13 cellular contexts compared by ENCODE assay signal in the genomic region with DNA sequence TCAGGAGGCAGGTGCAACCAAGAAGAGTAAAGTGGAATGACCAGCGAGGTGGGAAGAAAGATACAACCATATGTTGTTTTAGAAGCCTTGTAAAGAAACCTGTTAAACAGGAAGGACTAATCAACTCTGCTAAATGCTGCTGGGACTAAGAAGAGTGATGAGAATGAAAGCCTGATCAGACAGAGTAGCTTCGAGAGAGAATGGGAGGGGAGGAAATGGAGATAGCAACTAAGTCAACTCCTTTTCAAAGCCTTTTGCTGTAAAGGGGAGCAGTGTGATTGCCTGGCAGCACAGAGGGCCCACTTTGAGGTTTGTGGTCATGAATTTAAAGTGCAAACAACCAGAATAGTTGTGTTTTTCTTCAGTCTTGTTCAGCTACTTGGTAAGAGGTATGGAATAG. TPM values are rescaled to one million over a fixed set of nuclear protein-coding genes. Genes with fewer than 3 reads are reported as not detected.
A peak's percentile ranks its signal among the peaks of the same experiment; 100 is the strongest.
DNase-seq lines count a peak whose midpoint lies in the region; ATAC-seq, FAIRE-seq and TF ChIP-seq lines count a peak whose summit lies in the region.
"Had no signal": no experiment of that assay in that cellular context is flagged by ENCODE, and none has a peak within 500 bp of the region (broad histone marks: within the 10 kb centered on the region; RNA-seq: fewer than 3 reads in every experiment).

No MANE protein-coding gene starts in this region.

- H3K36me3 Mint-ChIP-seq in T-helper 2 cell treated with Interferon-gamma antibody and Interleukin-4, amounts not matched to agents 5 μg/mL and 100 μg/mL, for 36 hours (ENCODE audit: low read depth), result peaks cover 43% of the 10 kb centered on the region
- H3K36me3 Mint-ChIP-seq in activated T-helper 1 cell treated with anti-CD3 and anti-CD28 coated beads, Interleukin-12 subunit alpha, Interleukin-12 subunit beta, Interleukin-2, Interleukin-4 antibody, amounts not matched to agents 30 ng/mL and 10 ng/mL and 1 ng/mL, durations not matched to agents 14 hours and 24 hours and 36 hours (ENCODE audit: low read depth), result peaks cover 37% of the 10 kb centered on the region
- H3K36me3 Mint-ChIP-seq in natural killer cell treated with Interleukin-12 subunit alpha and Interleukin-12 subunit beta and Interleukin-15 and Interleukin-18, amount 100 ng/mL, for 72 hours, result peaks cover 30% of the 10 kb centered on the region

- WGBS in pancreas, 2 donors, result 49 to 56% methylated on average over 2 of the region's 2 CpGs

- no peak for FAIRE-seq in pancreas (lab: Jason Lieb, UNC)
- FAIRE-seq: G401.6 had no signal

- H3K4me3 Mint-ChIP-seq in T-helper 2 cell treated with Interferon-gamma antibody and Interleukin-4, amounts not matched to agents 5 μg/mL and 100 μg/mL, for 36 hours, result no peak overlapping the region
- no peak overlapping the region for H3K4me3 Mint-ChIP-seq in activated T-helper 1 cell treated with anti-CD3 and anti-CD28 coated beads, Interleukin-12 subunit alpha, Interleukin-12 subunit beta, Interleukin-2, Interleukin-4 antibody, amounts not matched to agents 30 ng/mL and 10 ng/mL and 1 ng/mL, durations not matched to agents 14 hours and 24 hours and 36 hours
- no peak overlapping the region for H3K4me3 Mint-ChIP-seq in natural killer cell treated with Interleukin-12 subunit alpha and Interleukin-12 subunit beta and Interleukin-15 and Interleukin-18, amount 100 ng/mL, for 72 hours
- H3K4me3 Mint-ChIP-seq: T-helper 1 cell treated with Interleukin-12 subunit alpha and Interleukin-12 subunit beta and Interleukin-4 antibody, amounts not matched to agents 30 μg/mL and 1 μg/mL, for 36 hours had no signal

- no peaks in the 10 kb centered on the region for H3K36me3 ChIP-seq in pancreas

- no peak for TF ChIP-seq CTCF in pancreas (IDR thresholded peaks at IDR 0.05)

- ATAC-seq in HG03565 (IDR thresholded peaks at IDR 0.05; ENCODE audit: unreplicated experiment) (peak; percentile 39), pancreas (no peak), HG03097 (IDR thresholded peaks at IDR 0.05; ENCODE audit: low FRiP score, unreplicated experiment) (no peak)
- ATAC-seq in natural killer cell treated with Interleukin-12 subunit alpha and Interleukin-12 subunit beta and Interleukin-15 and Interleukin-18, amount 100 ng/mL, for 72 hours, result peak; percentile 53 to 62

- peak in 3 of 5 experiments; percentile 31 to 93 (median 64) for DNase-seq in T-helper 2 cell
- no peak for DNase-seq in T-helper 2 cell treated with Interferon-gamma antibody and Interleukin-4, amounts not matched to agents 5 μg/mL and 100 μg/mL, for 36 hours (ENCODE audit: low spot score)
- DNase-seq in activated T-helper 1 cell treated with anti-CD3 and anti-CD28 coated beads, Interleukin-12 subunit alpha, Interleukin-12 subunit beta, Interleukin-2, Interleukin-4 antibody, amounts not matched to agents 30 ng/mL and 10 ng/mL and 1 ng/mL, durations not matched to agents 14 hours and 24 hours and 36 hours (ENCODE audit: low spot score), result peak; percentile 48
- DNase-seq in natural killer cell treated with Interleukin-12 subunit alpha and Interleukin-12 subunit beta and Interleukin-15 and Interleukin-18, amount 100 ng/mL, for 72 hours (ENCODE audit: low spot score), result no peak
- no peak for DNase-seq in pancreas
- no peak for DNase-seq in superior temporal gyrus (ENCODE audit: extremely low spot score)
- DNase-seq: amniotic stem cell, upper lobe of left lung had no signal

- no peak overlapping the region for H3K27ac ChIP-seq in pancreas
- H3K27ac ChIP-seq: epithelial cell of prostate had no signal

- H3K4me3 ChIP-seq in pancreas, result no peak overlapping the region
- H3K4me3 ChIP-seq: upper lobe of left lung had no signal

- H3K27me3 ChIP-seq in pancreas, result no peaks in the 10 kb centered on the region
- H3K27me3 ChIP-seq: upper lobe of left lung had no signal

- H3K9me3 ChIP-seq in pancreas, result no peaks in the 10 kb centered on the region
- H3K9me3 ChIP-seq: upper lobe of left lung had no signal

- intact Hi-C loops in activated T-helper 1 cell treated with anti-CD3 and anti-CD28 coated beads, Interleukin-12 subunit alpha, Interleukin-12 subunit beta, Interleukin-2, Interleukin-4 antibody, amounts not matched to agents 30 ng/mL and 10 ng/mL and 1 ng/mL, durations not matched to agents 14 hours and 24 hours and 36 hours (cut with micrococcal nuclease), result loop anchor here (2.0 kb wide), 1 partner anchor 98 kb away; the partner anchor contains the start of gene DPH5
- intact Hi-C loops in pancreas (cut with DNase I), result loop anchor here in 2 of 3 donors (10.0 kb wide), 2 partner anchors 308 to 358 kb away; partner anchors contain the start of gene S1PR1 (in 1 of the 2)

- H3K4me1 Mint-ChIP-seq in T-helper 2 cell treated with Interferon-gamma antibody and Interleukin-4, amounts not matched to agents 5 μg/mL and 100 μg/mL, for 36 hours (ENCODE audit: low read depth), result peaks cover 42% of the 10 kb centered on the region
- peaks cover 47% of the 10 kb centered on the region for H3K4me1 Mint-ChIP-seq in activated T-helper 1 cell treated with anti-CD3 and anti-CD28 coated beads, Interleukin-12 subunit alpha, Interleukin-12 subunit beta, Interleukin-2, Interleukin-4 antibody, amounts not matched to agents 30 ng/mL and 10 ng/mL and 1 ng/mL, durations not matched to agents 14 hours and 24 hours and 36 hours (ENCODE audit: low read depth)
- H3K4me1 Mint-ChIP-seq in natural killer cell treated with Interleukin-12 subunit alpha and Interleukin-12 subunit beta and Interleukin-15 and Interleukin-18, amount 100 ng/mL, for 72 hours (ENCODE audit: low read depth in 2 of 2), result peaks cover 25 to 38% of the 10 kb centered on the region in 2 donors

- H3K9me3 Mint-ChIP-seq in T-helper 2 cell treated with Interferon-gamma antibody and Interleukin-4, amounts not matched to agents 5 μg/mL and 100 μg/mL, for 36 hours, result peaks cover 4% of the 10 kb centered on the region
- H3K9me3 Mint-ChIP-seq in activated T-helper 1 cell treated with anti-CD3 and anti-CD28 coated beads, Interleukin-12 subunit alpha, Interleukin-12 subunit beta, Interleukin-2, Interleukin-4 antibody, amounts not matched to agents 30 ng/mL and 10 ng/mL and 1 ng/mL, durations not matched to agents 14 hours and 24 hours and 36 hours, result peaks cover 4% of the 10 kb centered on the region
- peaks cover 3% of the 10 kb centered on the region for H3K9me3 Mint-ChIP-seq in natural killer cell treated with Interleukin-12 subunit alpha and Interleukin-12 subunit beta and Interleukin-15 and Interleukin-18, amount 100 ng/mL, for 72 hours

- H3K4me1 ChIP-seq in pancreas, result no peaks in the 10 kb centered on the region

- H3K27me3 Mint-ChIP-seq in T-helper 2 cell treated with Interferon-gamma antibody and Interleukin-4, amounts not matched to agents 5 μg/mL and 100 μg/mL, for 36 hours (ENCODE audit: low read depth), result no peaks in the 10 kb centered on the region
- no peaks in the 10 kb centered on the region for H3K27me3 Mint-ChIP-seq in activated T-helper 1 cell treated with anti-CD3 and anti-CD28 coated beads, Interleukin-12 subunit alpha, Interleukin-12 subunit beta, Interleukin-2, Interleukin-4 antibody, amounts not matched to agents 30 ng/mL and 10 ng/mL and 1 ng/mL, durations not matched to agents 14 hours and 24 hours and 36 hours (ENCODE audit: insufficient read depth)
- no peaks in the 10 kb centered on the region for H3K27me3 Mint-ChIP-seq in natural killer cell treated with Interleukin-12 subunit alpha and Interleukin-12 subunit beta and Interleukin-15 and Interleukin-18, amount 100 ng/mL, for 72 hours

- H3K27ac Mint-ChIP-seq in T-helper 2 cell treated with Interferon-gamma antibody and Interleukin-4, amounts not matched to agents 5 μg/mL and 100 μg/mL, for 36 hours, result no peak overlapping the region
- no peak overlapping the region for H3K27ac Mint-ChIP-seq in activated T-helper 1 cell treated with anti-CD3 and anti-CD28 coated beads, Interleukin-12 subunit alpha, Interleukin-12 subunit beta, Interleukin-2, Interleukin-4 antibody, amounts not matched to agents 30 ng/mL and 10 ng/mL and 1 ng/mL, durations not matched to agents 14 hours and 24 hours and 36 hours
- no peak overlapping the region for H3K27ac Mint-ChIP-seq in natural killer cell treated with Interleukin-12 subunit alpha and Interleukin-12 subunit beta and Interleukin-15 and Interleukin-18, amount 100 ng/mL, for 72 hours
- H3K27ac Mint-ChIP-seq: T-helper 1 cell treated with Interleukin-12 subunit alpha and Interleukin-12 subunit beta and Interleukin-4 antibody, amounts not matched to agents 30 μg/mL and 1 μg/mL, for 36 hours had no signal

RNA-seq across cellular contexts. Expression of gene SLC30A7, which starts 31.4 kb away (rescaled TPM):
- total RNA-seq in activated T-helper 1 cell treated with anti-CD3 and anti-CD28 coated beads, Interleukin-12 subunit alpha, Interleukin-12 subunit beta, Interleukin-2, Interleukin-4 antibody, amounts not matched to agents 30 ng/mL and 10 ng/mL and 1 ng/mL, durations not matched to agents 14 hours and 24 hours and 36 hours, result 42.6 and 51.2 TPM in 2 replicates
- 10 to 100 TPM; 54.6 to 66.2 TPM for total RNA-seq in natural killer cell treated with Interleukin-12 subunit alpha and Interleukin-12 subunit beta and Interleukin-15 and Interleukin-18, amount 100 ng/mL, for 72 hours
- 10 to 100 TPM; 10.4 to 21.4 (median 14.4) TPM for total RNA-seq in pancreas
- 1 to 10 TPM; 2.5 to 4.9 TPM for polyA plus RNA-seq in pancreas

RNA-seq across cellular contexts. Expression of gene EXTL2, which starts 32.6 kb away (rescaled TPM):
- total RNA-seq in activated T-helper 1 cell treated with anti-CD3 and anti-CD28 coated beads, Interleukin-12 subunit alpha, Interleukin-12 subunit beta, Interleukin-2, Interleukin-4 antibody, amounts not matched to agents 30 ng/mL and 10 ng/mL and 1 ng/mL, durations not matched to agents 14 hours and 24 hours and 36 hours, result 2.6 and 2.7 TPM in 2 replicates
- total RNA-seq in natural killer cell treated with Interleukin-12 subunit alpha and Interleukin-12 subunit beta and Interleukin-15 and Interleukin-18, amount 100 ng/mL, for 72 hours, result 1 to 10 TPM; 3.2 to 10.0 TPM
- 1 to 10 TPM; 3.6 to 6.9 (median 5.8) TPM for total RNA-seq in pancreas
- polyA plus RNA-seq in pancreas, result 1 to 10 TPM; 6.5 to 8.8 TPM

Comparison
In these comparisons a context has a peak if more than half of its experiments do, and no peak if none do; other contexts are left out.
1. DNase-seq: peak in T-helper 2 cell (3 of 5) and activated T-helper 1 cell treated with anti-CD3 and anti-CD28 coated beads, Interleukin-12 subunit alpha, Interleukin-12 subunit beta, Interleukin-2, Interleukin-4 antibody, amounts not matched to agents 30 ng/mL and 10 ng/mL and 1 ng/mL, durations not matched to agents 14 hours and 24 hours and 36 hours (single experiment); none in T-helper 2 cell treated with Interferon-gamma antibody and Interleukin-4, amounts not matched to agents 5 μg/mL and 100 μg/mL, for 36 hours (single experiment), natural killer cell treated with Interleukin-12 subunit alpha and Interleukin-12 subunit beta and Interleukin-15 and Interleukin-18, amount 100 ng/mL, for 72 hours (single experiment), pancreas (0 of 6) and superior temporal gyrus (single experiment).
2. ATAC-seq: peak in HG03565 (single experiment) and natural killer cell treated with Interleukin-12 subunit alpha and Interleukin-12 subunit beta and Interleukin-15 and Interleukin-18, amount 100 ng/mL, for 72 hours (2 of 2); none in pancreas (0 of 4) and HG03097 (single experiment).